25 cellular contexts compared by ENCODE assay signal in genomic region chr4:10866691-10867090, GRCh38.
DNase-seq lines count a peak whose midpoint lies in the region; ATAC-seq lines count a peak whose summit lies in the region.
"Had no signal": no experiment of that assay in that cellular context is flagged by ENCODE, and none has a peak within 500 bp of the region (broad histone marks: within the 10 kb centered on the region; RNA-seq: fewer than 3 reads in every experiment).

No MANE protein-coding gene starts in this region.

- no peak overlapping the region for H3K27ac Mint-ChIP-seq in stimulated activated naive CD8-positive, alpha-beta T cell treated with anti-CD3 and anti-CD28 coated beads, Interleukin-15, amount 100 ng/mL, for 72 hours
- H3K27ac Mint-ChIP-seq: activated CD4-positive, alpha-beta T cell treated with anti-CD3 and anti-CD28 coated beads, Interleukin-2, amount 10 ng/mL, durations not matched to agents 24 days and 14 days; activated naive CD8-positive, alpha-beta T cell treated with anti-CD3 and anti-CD28 coated beads, Interleukin-2, amount 50 U/mL, for 24 hours; CD8-positive, alpha-beta memory T cell; mesothelial cell of epicardium; naive thymus-derived CD4-positive, alpha-beta T cell; T-helper 2 cell treated with Interferon-gamma antibody and Interleukin-4, amounts not matched to agents 5 μg/mL and 100 μg/mL, for 36 hours had no signal

- H3K27ac ChIP-seq in mesodermal cell (ENCODE audit: low read depth, low read length, severe bottlenecking): peak overlapping the region; percentile 23
- H3K27ac ChIP-seq: PC-9, tibial nerve had no signal

- ATAC-seq in stimulated activated naive CD8-positive, alpha-beta T cell treated with anti-CD3 and anti-CD28 coated beads, Interleukin-15, amount 100 ng/mL, for 72 hours: no peak
- ATAC-seq in GM21423 (IDR thresholded peaks at IDR 0.05; ENCODE audit: unreplicated experiment): no peak
- ATAC-seq: activated naive CD8-positive, alpha-beta T cell treated with anti-CD3 and anti-CD28 coated beads, Interleukin-2, amount 50 U/mL, for 24 hours; activated T-cell treated with anti-CD3 and anti-CD28 coated beads, Interleukin-2, amount 50 U/mL, for 4 hours; K562; naive thymus-derived CD4-positive, alpha-beta T cell; Right ventricle myocardium inferior had no signal

- H3K4me1 Mint-ChIP-seq in stimulated activated naive CD8-positive, alpha-beta T cell treated with anti-CD3 and anti-CD28 coated beads, Interleukin-15, amount 100 ng/mL, for 72 hours: no peaks in the 10 kb centered on the region
- H3K4me1 Mint-ChIP-seq: activated CD4-positive, alpha-beta T cell treated with anti-CD3 and anti-CD28 coated beads, Interleukin-2, amount 10 ng/mL, durations not matched to agents 24 days and 14 days; activated naive CD8-positive, alpha-beta T cell treated with anti-CD3 and anti-CD28 coated beads, Interleukin-2, amount 50 U/mL, for 24 hours; CD8-positive, alpha-beta memory T cell; naive thymus-derived CD4-positive, alpha-beta T cell had no signal

- peaks cover 3% of the 10 kb centered on the region for H3K9me3 ChIP-seq in mesodermal cell (ENCODE audit: control insufficient read depth, low read length)
- H3K9me3 ChIP-seq: BE2C, tibial nerve had no signal

- H3K4me1 ChIP-seq in mesodermal cell (ENCODE audit: control insufficient read depth, insufficient read depth, low read length, poor library complexity, severe bottlenecking): no peaks in the 10 kb centered on the region
- H3K4me1 ChIP-seq: BE2C, HAP-1, tibial nerve had no signal

- no peaks in the 10 kb centered on the region for H3K36me3 ChIP-seq in mesodermal cell (ENCODE audit: control insufficient read depth, insufficient read depth, low read length)
- H3K36me3 ChIP-seq: BE2C, HAP-1, tibial nerve had no signal

- H3K4me3 Mint-ChIP-seq in stimulated activated naive CD8-positive, alpha-beta T cell treated with anti-CD3 and anti-CD28 coated beads, Interleukin-15, amount 100 ng/mL, for 72 hours: no peak overlapping the region
- H3K4me3 Mint-ChIP-seq: activated CD4-positive, alpha-beta T cell treated with anti-CD3 and anti-CD28 coated beads, Interleukin-2, amount 10 ng/mL, durations not matched to agents 24 days and 14 days; activated naive CD8-positive, alpha-beta T cell treated with anti-CD3 and anti-CD28 coated beads, Interleukin-2, amount 50 U/mL, for 24 hours; activated T-cell treated with anti-CD3 and anti-CD28 coated beads, Interleukin-2, amount 50 U/mL, for 4 hours; CD8-positive, alpha-beta memory T cell; mesothelial cell of epicardium; naive thymus-derived CD4-positive, alpha-beta T cell; T-helper 2 cell treated with Interferon-gamma antibody and Interleukin-4, amounts not matched to agents 5 μg/mL and 100 μg/mL, for 36 hours had no signal

- 83 to 95% methylated on average over 5 to 6 of the region's 6 CpGs for WGBS in mesodermal cell (ENCODE audit: insufficient coverage in 2 of 2), 2 experiments

- no peak overlapping the region for H3K4me3 ChIP-seq in mesodermal cell (ENCODE audit: extremely low read depth, insufficient read depth, low read length, poor library complexity, severe bottlenecking)
- H3K4me3 ChIP-seq: HAP-1, K562, PC-9, tibial nerve had no signal

- DNase-seq in COLO668 (lab: John Stamatoyannopoulos, UW; ENCODE audit: unreplicated experiment): peak; percentile 49
- peak; percentile 7 for DNase-seq in NCI-H1417 treated with DMSO at 0.1 percent for 48 hours (lab: John Stamatoyannopoulos, UW)
- peak; percentile 86 to 94 for DNase-seq in NCI-H524 (lab: John Stamatoyannopoulos, UW)
- no peak for DNase-seq in stimulated activated naive CD8-positive, alpha-beta T cell treated with anti-CD3 and anti-CD28 coated beads, Interleukin-15, amount 100 ng/mL, for 72 hours
- no peak for DNase-seq in ecto neural progenitor cell (ENCODE audit: low spot score)
- DNase-seq in T-helper 9 cell: no peak
- DNase-seq: activated CD4-positive, alpha-beta T cell treated with anti-CD3 and anti-CD28 coated beads, Interleukin-2, amount 10 ng/mL, durations not matched to agents 24 days and 14 days; activated naive CD8-positive, alpha-beta T cell treated with anti-CD3 and anti-CD28 coated beads, Interleukin-2, amount 50 U/mL, for 24 hours; activated T-cell treated with anti-CD3 and anti-CD28 coated beads, Interleukin-2, amount 50 U/mL, for 4 hours; BE2C; CD8-positive, alpha-beta memory T cell; islet precursor cell; naive thymus-derived CD4-positive, alpha-beta T cell; NCI-H1105 treated with DMSO at 0.1 percent for 48 hours; NCI-H226; PC-9; stimulated activated CD4-positive, alpha-beta T cell treated with anti-CD3 and anti-CD28 coated beads, Interleukin-2, amount 100 ng/mL, for 24 hours had no signal

- no peaks in the 10 kb centered on the region for H3K27me3 Mint-ChIP-seq in stimulated activated naive CD8-positive, alpha-beta T cell treated with anti-CD3 and anti-CD28 coated beads, Interleukin-15, amount 100 ng/mL, for 72 hours
- H3K27me3 Mint-ChIP-seq: activated CD4-positive, alpha-beta T cell treated with anti-CD3 and anti-CD28 coated beads, Interleukin-2, amount 10 ng/mL, durations not matched to agents 24 days and 14 days; activated naive CD8-positive, alpha-beta T cell treated with anti-CD3 and anti-CD28 coated beads, Interleukin-2, amount 50 U/mL, for 24 hours; CD8-positive, alpha-beta memory T cell had no signal

- peaks cover 0 to 7% of the 10 kb centered on the region in 2 donors for H3K9me3 Mint-ChIP-seq in stimulated activated naive CD8-positive, alpha-beta T cell treated with anti-CD3 and anti-CD28 coated beads, Interleukin-15, amount 100 ng/mL, for 72 hours
- H3K9me3 Mint-ChIP-seq: activated naive CD8-positive, alpha-beta T cell treated with anti-CD3 and anti-CD28 coated beads, Interleukin-2, amount 50 U/mL, for 24 hours; activated T-cell treated with anti-CD3 and anti-CD28 coated beads, Interleukin-2, amount 50 U/mL, for 4 hours had no signal

Comparison
In these comparisons a context has a peak if more than half of its experiments do, and no peak if none do; other contexts are left out.
1. DNase-seq: peak in COLO668 (single experiment), NCI-H1417 treated with DMSO at 0.1 percent for 48 hours (single experiment) and NCI-H524 (2 of 2); none in stimulated activated naive CD8-positive, alpha-beta T cell treated with anti-CD3 and anti-CD28 coated beads, Interleukin-15, amount 100 ng/mL, for 72 hours (0 of 2), ecto neural progenitor cell (single experiment) and T-helper 9 cell (single experiment).